ENCODE assay signal across 16 cellular contexts in genomic region chr20:13772529-13772928, GRCh38.
"Had no signal": no experiment of that assay in that cellular context is flagged by ENCODE, and none has a peak within 500 bp of the region (broad histone marks: within the 10 kb centered on the region; RNA-seq: fewer than 3 reads in every experiment).

No MANE protein-coding gene starts in this region.

- H3K27me3 Mint-ChIP-seq: activated CD4-positive, alpha-beta T cell treated with anti-CD3 and anti-CD28 coated beads, Interleukin-2, amount 10 ng/mL, durations not matched to agents 7 days and 5 days; naive thymus-derived CD4-positive, alpha-beta T cell; T-cell; type B pancreatic cell had no signal

- DNase-seq: activated CD4-positive, alpha-beta T cell treated with anti-CD3 and anti-CD28 coated beads, Interleukin-2, amount 10 ng/mL, durations not matched to agents 7 days and 5 days; activated naive CD4-positive, alpha-beta T cell treated with anti-CD3 and anti-CD28 coated beads, Interleukin-2, amount 50 U/mL, for 16 hours; activated T-cell treated with anti-CD3 and anti-CD28 coated beads for 4 hours; endodermal cell; glutamatergic neuron; left cardiac atrium; posterior cingulate gyrus; T-cell had no signal

- H3K9me3 Mint-ChIP-seq: immature natural killer cell; naive thymus-derived CD4-positive, alpha-beta T cell; T-cell; type B pancreatic cell; WTC11 had no signal

- H3K4me3 ChIP-seq: lung, right atrium auricular region, smooth muscle cell had no signal

- H3K27me3 ChIP-seq: neutrophil, right atrium auricular region had no signal

- H3K4me1 ChIP-seq: right atrium auricular region had no signal

- H3K4me1 Mint-ChIP-seq: endodermal cell, WTC11 had no signal

- H3K4me3 Mint-ChIP-seq: activated CD4-positive, alpha-beta T cell treated with anti-CD3 and anti-CD28 coated beads, Interleukin-2, amount 10 ng/mL, durations not matched to agents 7 days and 5 days; endodermal cell; immature natural killer cell; naive thymus-derived CD4-positive, alpha-beta T cell; T-cell; type B pancreatic cell; WTC11 had no signal

- H3K9me3 ChIP-seq: neutrophil, right atrium auricular region had no signal

- ATAC-seq: left cardiac atrium, T-cell, WTC11 had no signal

- H3K4me2 ChIP-seq: smooth muscle cell had no signal

- H3K27ac Mint-ChIP-seq: activated CD4-positive, alpha-beta T cell treated with anti-CD3 and anti-CD28 coated beads, Interleukin-2, amount 10 ng/mL, durations not matched to agents 7 days and 5 days; endodermal cell; T-cell; type B pancreatic cell; WTC11 had no signal

- H3K27ac ChIP-seq: neutrophil, right atrium auricular region had no signal
